In the genomic region with DNA sequence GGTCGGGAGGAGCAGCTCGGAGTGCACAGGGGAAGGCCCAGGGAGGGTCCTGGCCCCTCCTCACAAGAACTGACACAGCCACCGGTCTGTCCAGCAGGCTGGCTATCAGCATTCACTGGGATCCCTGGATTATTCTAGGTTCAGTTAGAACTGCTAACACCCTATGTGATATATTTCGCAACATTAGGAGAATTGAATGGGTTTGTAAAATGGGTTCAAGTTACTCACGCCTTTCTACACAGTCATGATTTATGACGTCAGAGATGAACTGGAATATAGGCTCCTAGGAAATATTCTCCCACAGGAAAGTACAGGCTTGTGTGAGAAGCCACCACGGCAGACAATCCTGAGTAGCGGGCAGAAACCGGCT, we compare ENCODE assay signal across 8 cellular contexts. TPM values are rescaled to one million over a fixed set of nuclear protein-coding genes. Genes with fewer than 3 reads are reported as not detected.
A peak's percentile ranks its signal among the peaks of the same experiment; 100 is the strongest.
DNase-seq lines count a peak whose midpoint lies in the region; ATAC-seq and TF ChIP-seq lines count a peak whose summit lies in the region.

No MANE protein-coding gene starts in this region.

- no peaks in the 10 kb centered on the region for H3F3A ChIP-seq in SU-DHL-6 (ENCODE audit: insufficient read depth)

- H3K4me3 ChIP-seq in SU-DHL-6 (ENCODE audit: insufficient read depth, low read length, poor library complexity, severe bottlenecking) (peak overlapping the region; percentile 63), gastroesophageal sphincter (peak overlapping the region; percentile 56 to 61)

- H3K4me1 ChIP-seq in gastroesophageal sphincter: peaks cover 2 to 19% (median 9%) of the 10 kb centered on the region in 3 donors

- H3K36me3 ChIP-seq in SU-DHL-6 (ENCODE audit: low read length): no peaks in the 10 kb centered on the region
- H3K36me3 ChIP-seq in gastroesophageal sphincter: no peaks in the 10 kb centered on the region

- H3K9me3 ChIP-seq in SU-DHL-6 (ENCODE audit: insufficient read depth, low read length): no peaks in the 10 kb centered on the region
- H3K9me3 ChIP-seq in gastroesophageal sphincter: no peaks in the 10 kb centered on the region

- H2AFZ ChIP-seq in SU-DHL-6 (ENCODE audit: low read depth, low read length, severe bottlenecking): no peak overlapping the region

- peak overlapping the region; percentile 76 for H3K4me2 ChIP-seq in SU-DHL-6 (ENCODE audit: low read depth, low read length, poor library complexity, severe bottlenecking)

- H3K9me3 Mint-ChIP-seq in T-helper 2 cell treated with Interferon-gamma antibody and Interleukin-4, amounts not matched to agents 5 μg/mL and 100 μg/mL, for 36 hours: no peaks in the 10 kb centered on the region
- no peaks in the 10 kb centered on the region for H3K9me3 Mint-ChIP-seq in stimulated activated effector memory CD8-positive, alpha-beta T cell treated with anti-CD3 and anti-CD28 coated beads, Interleukin-12 subunit alpha, Interleukin-12 subunit beta, amount 100 ng/mL, for 72 hours

- no peaks in the 10 kb centered on the region for H3K9me2 ChIP-seq in SU-DHL-6 (replicated peaks; ENCODE audit: insufficient read depth, low read length)

- H3K79me2 ChIP-seq in SU-DHL-6 (ENCODE audit: insufficient read depth, low read length): no peaks in the 10 kb centered on the region

- H3K27me3 ChIP-seq in SU-DHL-6 (ENCODE audit: low read length) (no peaks in the 10 kb centered on the region), gastroesophageal sphincter (no peaks in the 10 kb centered on the region)

- H3K4me3 Mint-ChIP-seq in T-helper 2 cell treated with Interferon-gamma antibody and Interleukin-4, amounts not matched to agents 5 μg/mL and 100 μg/mL, for 36 hours: peak overlapping the region; percentile 85
- peak overlapping the region; percentile 79 for H3K4me3 Mint-ChIP-seq in stimulated activated effector memory CD8-positive, alpha-beta T cell treated with anti-CD3 and anti-CD28 coated beads, Interleukin-12 subunit alpha, Interleukin-12 subunit beta, amount 100 ng/mL, for 72 hours

- H3K36me3 Mint-ChIP-seq in T-helper 2 cell treated with Interferon-gamma antibody and Interleukin-4, amounts not matched to agents 5 μg/mL and 100 μg/mL, for 36 hours (ENCODE audit: low read depth): no peaks in the 10 kb centered on the region
- H3K36me3 Mint-ChIP-seq in stimulated activated effector memory CD8-positive, alpha-beta T cell treated with anti-CD3 and anti-CD28 coated beads, Interleukin-12 subunit alpha, Interleukin-12 subunit beta, amount 100 ng/mL, for 72 hours: peaks cover 7% of the 10 kb centered on the region

- H4K20me1 ChIP-seq in SU-DHL-6 (ENCODE audit: low read depth, low read length): no peaks in the 10 kb centered on the region

- H3K27ac ChIP-seq in SU-DHL-6 (ENCODE audit: low read depth, low read length): no peak overlapping the region
- peak overlapping the region in 3 of 4 donors; percentile 76 to 86 (median 79) for H3K27ac ChIP-seq in gastroesophageal sphincter

- TF ChIP-seq CTCF in SU-DHL-6 (IDR thresholded peaks at IDR 0.05; ENCODE audit: insufficient read depth, low read length, poor library complexity, severe bottlenecking): no peak
- TF ChIP-seq CTCF in gastroesophageal sphincter (IDR thresholded peaks at IDR 0.05): no peak

- DNase-seq in T-helper 2 cell treated with Interferon-gamma antibody and Interleukin-4, amounts not matched to agents 5 μg/mL and 100 μg/mL, for 36 hours (ENCODE audit: low spot score): no peak
- no peak for DNase-seq in T-helper 2 cell
- no peak for DNase-seq in stimulated activated effector memory CD8-positive, alpha-beta T cell treated with anti-CD3 and anti-CD28 coated beads, Interleukin-12 subunit alpha, Interleukin-12 subunit beta, amount 100 ng/mL, for 72 hours (ENCODE audit: low spot score in 2 of 2)

- peaks cover 56% of the 10 kb centered on the region for H3K27me3 Mint-ChIP-seq in T-helper 2 cell treated with Interferon-gamma antibody and Interleukin-4, amounts not matched to agents 5 μg/mL and 100 μg/mL, for 36 hours (ENCODE audit: low read depth)

- TF ChIP-seq EP300 in gastroesophageal sphincter (IDR thresholded peaks at IDR 0.05): no peak

- 44 to 50% methylated on average over 4 to 5 of the region's 9 CpGs for WGBS in gastroesophageal sphincter (ENCODE audit: low coverage in 1 of 2), 2 donors

- H3K4me1 Mint-ChIP-seq in T-helper 2 cell treated with Interferon-gamma antibody and Interleukin-4, amounts not matched to agents 5 μg/mL and 100 μg/mL, for 36 hours (ENCODE audit: low read depth): peaks cover 12% of the 10 kb centered on the region
- peaks cover 20% of the 10 kb centered on the region for H3K4me1 Mint-ChIP-seq in stimulated activated effector memory CD8-positive, alpha-beta T cell treated with anti-CD3 and anti-CD28 coated beads, Interleukin-12 subunit alpha, Interleukin-12 subunit beta, amount 100 ng/mL, for 72 hours

- ATAC-seq in gastroesophageal sphincter (no peak), GM19467 (IDR thresholded peaks at IDR 0.05; ENCODE audit: unreplicated experiment) (no peak), HG03135 (IDR thresholded peaks at IDR 0.05; ENCODE audit: unreplicated experiment) (no peak), GM21360 (IDR thresholded peaks at IDR 0.05; ENCODE audit: unreplicated experiment) (no peak)
- ATAC-seq in stimulated activated effector memory CD8-positive, alpha-beta T cell treated with anti-CD3 and anti-CD28 coated beads, Interleukin-12 subunit alpha, Interleukin-12 subunit beta, amount 100 ng/mL, for 72 hours: no peak

- no peak overlapping the region for H3K27ac Mint-ChIP-seq in T-helper 2 cell treated with Interferon-gamma antibody and Interleukin-4, amounts not matched to agents 5 μg/mL and 100 μg/mL, for 36 hours
- peak overlapping the region; percentile 74 for H3K27ac Mint-ChIP-seq in stimulated activated effector memory CD8-positive, alpha-beta T cell treated with anti-CD3 and anti-CD28 coated beads, Interleukin-12 subunit alpha, Interleukin-12 subunit beta, amount 100 ng/mL, for 72 hours

- TF ChIP-seq POLR2A in gastroesophageal sphincter (IDR thresholded peaks at IDR 0.05): no peak

- H3K9ac ChIP-seq in SU-DHL-6 (ENCODE audit: low read length): peak overlapping the region; percentile 79

RNA-seq across cellular contexts. Expression of a gene that starts 1.0 kb away (rescaled TPM):
- total RNA-seq in gastroesophageal sphincter: under 1 TPM; 0.37 to 0.81 (median 0.73) TPM
